In genomic region chr20:44976698-44977097, GRCh38 we compare ENCODE assay signal across 1 cellular context.
TF ChIP-seq lines count a peak whose summit lies in the region.

No MANE protein-coding gene starts in this region.

TF ChIP-seq in GM12878, 131 proteins besides CTCF, POLR2A, EP300 and RAD21:
- peak; percentile 69 for TF ChIP-seq POLR2AphosphoS5 (IDR thresholded peaks at IDR 0.05; ENCODE audit: low read length)
- TF ChIP-seq BHLHE40 (IDR thresholded peaks at IDR 0.05; ENCODE audit: borderline replicate concordance in 1 of 2, low read depth in 2 of 2, low read length in 1 of 2), result no peak
- TF ChIP-seq SMAD5 (IDR thresholded peaks at IDR 0.05; ENCODE audit: low read depth), result 0 out of 2 replicates have a peak, but pooled peaks have one; percentile 34
- no peak for TF ChIP-seq PAX5 (IDR thresholded peaks at IDR 0.05; ENCODE audit: borderline replicate concordance, low read depth, low read length)
